In the genomic region with DNA sequence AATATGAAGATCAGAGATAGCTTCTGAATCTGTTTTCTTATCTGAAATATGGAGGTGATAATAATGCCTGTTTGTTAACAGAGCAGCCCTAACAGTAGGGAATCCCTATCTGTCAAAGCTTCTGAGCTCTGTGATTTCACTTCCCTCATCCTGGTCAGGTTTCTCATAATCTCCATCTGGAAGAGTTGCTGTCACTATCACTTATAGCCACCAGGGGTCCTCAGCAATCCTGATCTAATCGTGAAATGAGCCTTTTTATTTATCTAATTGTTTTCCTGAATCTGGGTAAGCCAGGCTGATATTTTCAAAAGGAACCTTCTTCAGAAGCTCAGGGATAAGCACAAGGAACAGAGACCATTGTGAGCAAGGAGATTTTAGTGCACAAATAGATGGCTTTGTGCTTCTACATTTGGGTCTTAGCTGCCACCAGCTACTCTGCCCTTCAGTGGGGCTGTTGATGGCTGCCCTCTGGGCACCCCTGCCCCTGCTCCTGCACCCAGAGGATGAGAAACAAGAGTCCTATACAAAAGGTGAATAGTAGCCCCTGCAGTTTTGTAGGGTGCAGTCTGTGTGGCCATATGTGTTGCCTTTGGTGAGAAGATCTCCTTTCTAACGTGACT, we compare ENCODE assay signal across 8 cellular contexts.
DNase-seq lines count a peak whose midpoint lies in the region; ATAC-seq and TF ChIP-seq lines count a peak whose summit lies in the region.

No MANE protein-coding gene starts in this region.

- H3K4me3 Mint-ChIP-seq in type B pancreatic cell = no peak overlapping the region

- H3K27me3 ChIP-seq in foreskin keratinocyte = no peaks in the 10 kb centered on the region

- H3K4me1 ChIP-seq in foreskin keratinocyte = no peaks in the 10 kb centered on the region

- no peaks in the 10 kb centered on the region for H3K36me3 Mint-ChIP-seq in type B pancreatic cell

- peak; percentile 9 for DNase-seq in Daoy (ENCODE audit: low read depth)
- DNase-seq in RKO (ENCODE audit: low spot score) = peak; percentile 64
- DNase-seq in foreskin keratinocyte = no peak
- no peak for DNase-seq in type B pancreatic cell (ENCODE audit: extremely low spot score, unreplicated experiment)
- no peak for DNase-seq in OCI-M2 (lab: John Stamatoyannopoulos, UW; ENCODE audit: unreplicated experiment)
- DNase-seq in ecto neural progenitor cell (ENCODE audit: low spot score) = no peak

- no peak overlapping the region for H3K27ac ChIP-seq in foreskin keratinocyte

- no peak overlapping the region for H3K27ac Mint-ChIP-seq in type B pancreatic cell

- no peaks in the 10 kb centered on the region for H3K9me3 Mint-ChIP-seq in type B pancreatic cell

- no peaks in the 10 kb centered on the region for H3K27me3 Mint-ChIP-seq in type B pancreatic cell

- TF ChIP-seq CTCF in foreskin keratinocyte (conservative IDR thresholded peaks at IDR 0.05) (peak; percentile 62), type B pancreatic cell (conservative IDR thresholded peaks at IDR 0.05) (peak; percentile 76)

- no peaks in the 10 kb centered on the region for H3K4me1 Mint-ChIP-seq in type B pancreatic cell (ENCODE audit: unreplicated experiment)

- peak; percentile 81 for ATAC-seq in GM19328 (IDR thresholded peaks at IDR 0.05; ENCODE audit: unreplicated experiment)
- ATAC-seq in HG03354 (IDR thresholded peaks at IDR 0.05; ENCODE audit: poor library complexity, severe bottlenecking, unreplicated experiment) = peak; percentile 95
- peak; percentile 41 for ATAC-seq in foreskin keratinocyte

Comparison
In these comparisons a context has a peak if more than half of its experiments do, and no peak if none do; other contexts are left out.
1. DNase-seq: peak in Daoy (single experiment) and RKO (single experiment); none in foreskin keratinocyte (0 of 2), type B pancreatic cell (single experiment), OCI-M2 (single experiment) and ecto neural progenitor cell (single experiment).
2. ATAC-seq: peak in every context shown above with its lines; median percentile 95 in HG03354; 81 in GM19328; 41 in foreskin keratinocyte.